ENCODE assay signal across 25 cellular contexts in genomic region chrX:121195719-121196118, GRCh38.
DNase-seq lines count a peak whose midpoint lies in the region; ATAC-seq, FAIRE-seq and TF ChIP-seq lines count a peak whose summit lies in the region.
"Had no signal": no experiment of that assay in that cellular context is flagged by ENCODE, and none has a peak within 500 bp of the region (broad histone marks: within the 10 kb centered on the region; RNA-seq: fewer than 3 reads in every experiment).

No MANE protein-coding gene starts in this region.

- FAIRE-seq in GM12878 (lab: Jason Lieb, UNC), result no peak
- no peak for FAIRE-seq in GM19239 (lab: Jason Lieb, UNC)
- FAIRE-seq: A204.1, GM12891 had no signal

- no peak overlapping the region for H2AFZ ChIP-seq in GM12878 (ENCODE audit: control insufficient read depth, low read depth, low read length)

- no peak overlapping the region for H3K27ac ChIP-seq in GM12878 (ENCODE audit: control insufficient read depth, insufficient read depth)
- H3K27ac ChIP-seq: BLaER1 had no signal

- no peaks in the 10 kb centered on the region for H3K36me3 Mint-ChIP-seq in T-helper 2 cell treated with Interferon-gamma antibody and Interleukin-4, amounts not matched to agents 5 μg/mL and 100 μg/mL, for 36 hours (ENCODE audit: low read depth)
- H3K36me3 Mint-ChIP-seq: CD14-positive monocyte; CD4-positive, alpha-beta memory T cell; CD4-positive, CD25-positive, alpha-beta regulatory T cell; CD8-positive, alpha-beta memory T cell had no signal

- SMC1A ChIA-PET in GM12878 (lab: Charles Lee; ENCODE audit: uncharacterized antibody, unreplicated experiment), result interaction anchor here (1.0 to 1.6 kb wide), 3 partner anchors 9 to 195 kb away, joined by 3 to 4 read pairs (median 3); no protein-coding TSS in a partner anchor

- no peaks in the 10 kb centered on the region for H3K36me3 ChIP-seq in GM12878 (ENCODE audit: control insufficient read depth in 2 of 2, insufficient read depth in 2 of 2, low read length in 1 of 2)
- H3K36me3 ChIP-seq: BE2C, BLaER1 had no signal

- no peak for TF ChIP-seq POLR2A in GM12878 (IDR thresholded peaks at IDR 0.05; ENCODE audit: low read depth, low read length)

- no peak for TF ChIP-seq CTCF in GM12878 (IDR thresholded peaks at IDR 0.05 in 2 of 3, conservative IDR thresholded peaks at IDR 0.05 in 1 of 3; ENCODE audit: control insufficient read depth in 2 of 3, extremely low read depth in 1 of 3, insufficient read depth in 1 of 3, low read depth in 3 of 3, low read length in 3 of 3)

- H3K27me3 Mint-ChIP-seq in T-helper 2 cell treated with Interferon-gamma antibody and Interleukin-4, amounts not matched to agents 5 μg/mL and 100 μg/mL, for 36 hours (ENCODE audit: low read depth), result no peaks in the 10 kb centered on the region
- H3K27me3 Mint-ChIP-seq: CD4-positive, alpha-beta memory T cell; CD4-positive, CD25-positive, alpha-beta regulatory T cell had no signal

- WGBS in GM12878 (ENCODE audit: insufficient coverage, insufficient replicate concordance, low lambda C conversion rate, missing lambda C conversion rate), result 28% methylated on average over 2 of the region's 2 CpGs

- no peak for TF ChIP-seq EP300 in GM12878 (IDR thresholded peaks at IDR 0.05; ENCODE audit: borderline replicate concordance in 1 of 2, control insufficient read depth in 1 of 2, low read depth in 2 of 2, low read length in 2 of 2)

- no peak for DNase-seq in GM12878 (ENCODE audit: low read depth, low spot score)
- DNase-seq in middle frontal gyrus (ENCODE audit: extremely low spot score, low spot score), result no peak
- DNase-seq in T-helper 2 cell treated with Interferon-gamma antibody and Interleukin-4, amounts not matched to agents 5 μg/mL and 100 μg/mL, for 36 hours (ENCODE audit: low spot score), result no peak
- no peak for DNase-seq in GM19239 (ENCODE audit: insufficient read length, low spot score)
- DNase-seq: 8988T; ACHN; BE2C; C1 segment of cervical spinal cord; CD4-positive, alpha-beta memory T cell; CD4-positive, CD25-positive, alpha-beta regulatory T cell; CD8-positive, alpha-beta memory T cell; COR-L47; DMS 273 treated with DMSO at 0.1 percent for 48 hours; DMS153; DMS53; DMS79; DND-41; EL; GDM1 had no signal

- no peak overlapping the region for H3K4me3 Mint-ChIP-seq in T-helper 2 cell treated with Interferon-gamma antibody and Interleukin-4, amounts not matched to agents 5 μg/mL and 100 μg/mL, for 36 hours
- H3K4me3 Mint-ChIP-seq: CD14-positive monocyte; CD4-positive, alpha-beta memory T cell; CD4-positive, CD25-positive, alpha-beta regulatory T cell; CD8-positive, alpha-beta memory T cell had no signal

- H4K20me1 ChIP-seq in GM12878 (ENCODE audit: control insufficient read depth, insufficient read depth), result no peaks in the 10 kb centered on the region
- H4K20me1 ChIP-seq: BLaER1 had no signal

- RAD21 ChIA-PET in GM12878 (lab: Charles Lee; ENCODE audit: unreplicated experiment), result interaction anchor here (0.6 kb wide), 1 partner anchor 250 kb away, joined by 3 read pairs; no protein-coding TSS in a partner anchor

- H3K9me3 Mint-ChIP-seq in T-helper 2 cell treated with Interferon-gamma antibody and Interleukin-4, amounts not matched to agents 5 μg/mL and 100 μg/mL, for 36 hours, result no peaks in the 10 kb centered on the region
- H3K9me3 Mint-ChIP-seq: CD4-positive, alpha-beta memory T cell; CD8-positive, alpha-beta memory T cell had no signal

- intact Hi-C loops in GM12878 (cut with micrococcal nuclease; ENCODE audit: unreplicated experiment), result loop anchor here (10.0 kb wide), 1 partner anchor 61 kb away; no protein-coding TSS in a partner anchor

- POLR2A ChIA-PET in GM12878 (lab: Charles Lee), result no interaction called here

- ATAC-seq in GM18867 (IDR thresholded peaks at IDR 0.05; ENCODE audit: unreplicated experiment) (peak; percentile 50), GM18868 (IDR thresholded peaks at IDR 0.05; ENCODE audit: unreplicated experiment) (peak; percentile 54), GM12878 (peak; percentile 38; the same call in 2 of the 3 replicates)

- H3K9me3 ChIP-seq in GM12878 (replicated peaks; ENCODE audit: control insufficient read depth, insufficient read depth, low read length), result no peaks in the 10 kb centered on the region; the same call in 2 of the 3 replicates
- H3K9me3 ChIP-seq: BE2C, BLaER1 had no signal

- CTCF ChIA-PET in GM12878 (lab: Yijun Ruan, JAX), result no interaction called here

- in situ Hi-C loops in GM12878 (cut with MboI), result no loop called here

- H3K79me2 ChIP-seq in GM12878 (ENCODE audit: control insufficient read depth, insufficient read depth, low read length), result no peaks in the 10 kb centered on the region

- H3K4me3 ChIP-seq in GM12878, result no peak overlapping the region
- H3K4me3 ChIP-seq: BLaER1 had no signal

- no peak for TF ChIP-seq RAD21 in GM12878 (IDR thresholded peaks at IDR 0.05; ENCODE audit: insufficient read depth, low read depth, low read length)

- no peaks in the 10 kb centered on the region for H3K27me3 ChIP-seq in GM12878 (replicated peaks in 1 of 2; ENCODE audit: control insufficient read depth in 2 of 2, insufficient read depth in 2 of 2, low read length in 1 of 2)
- H3K27me3 ChIP-seq: BE2C, BLaER1 had no signal

- H3K4me1 Mint-ChIP-seq in T-helper 2 cell treated with Interferon-gamma antibody and Interleukin-4, amounts not matched to agents 5 μg/mL and 100 μg/mL, for 36 hours (ENCODE audit: low read depth), result no peaks in the 10 kb centered on the region
- H3K4me1 Mint-ChIP-seq: CD14-positive monocyte; CD4-positive, alpha-beta memory T cell; CD4-positive, CD25-positive, alpha-beta regulatory T cell; CD8-positive, alpha-beta memory T cell had no signal

- H3K9ac ChIP-seq in GM12878 (ENCODE audit: control insufficient read depth, insufficient read depth, low read length), result no peak overlapping the region
- H3K9ac ChIP-seq: BLaER1 had no signal

- no TSS peak for BruUV-seq in GM12878 (replicated peaks; lab: Mats Ljungman, UMichigan)

- H3K27ac Mint-ChIP-seq in T-helper 2 cell treated with Interferon-gamma antibody and Interleukin-4, amounts not matched to agents 5 μg/mL and 100 μg/mL, for 36 hours, result no peak overlapping the region
- H3K27ac Mint-ChIP-seq: CD14-positive monocyte; CD4-positive, alpha-beta memory T cell; CD4-positive, CD25-positive, alpha-beta regulatory T cell; CD8-positive, alpha-beta memory T cell had no signal

- no peak overlapping the region for H3K4me2 ChIP-seq in GM12878 (ENCODE audit: control insufficient read depth, insufficient read depth)
- H3K4me2 ChIP-seq: BLaER1 had no signal

- no peaks in the 10 kb centered on the region for H3K4me1 ChIP-seq in GM12878 (ENCODE audit: control insufficient read depth, insufficient read depth, low read length)
- H3K4me1 ChIP-seq: BE2C, BLaER1 had no signal

TF ChIP-seq in GM12878, 131 proteins besides CTCF, POLR2A, EP300 and RAD21 (continues in another document):
- TF ChIP-seq ZNF274 (IDR thresholded peaks at IDR 0.05; ENCODE audit: insufficient read depth, insufficient read length) (no peak), PRDM15 (CRISPR knock-in tag; IDR thresholded peaks at IDR 0.05) (no peak)
